In the genomic region with DNA sequence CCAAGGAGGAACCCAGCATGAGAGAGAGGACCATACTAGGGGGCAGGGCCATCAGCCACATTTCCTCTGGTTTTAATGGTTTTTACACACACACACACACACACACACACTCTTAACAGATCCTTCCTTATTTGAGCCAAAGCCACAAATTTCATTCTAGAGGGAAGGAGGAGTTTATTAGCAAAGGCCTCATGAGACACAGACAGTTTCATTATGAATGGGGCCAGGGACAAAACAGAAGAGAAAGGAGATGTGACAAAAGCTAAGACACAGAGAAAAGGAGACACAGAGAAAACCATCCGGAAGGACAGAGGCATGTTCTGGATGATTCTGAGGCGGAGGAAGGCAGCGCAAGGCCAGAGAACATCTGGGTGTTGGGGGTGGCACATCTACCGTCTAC, we compare ENCODE assay signal across 9 cellular contexts. TPM values are rescaled to one million over a fixed set of nuclear protein-coding genes. Genes with fewer than 3 reads are reported as not detected.
DNase-seq lines count a peak whose midpoint lies in the region; ATAC-seq and TF ChIP-seq lines count a peak whose summit lies in the region.
"Had no signal": no experiment of that assay in that cellular context is flagged by ENCODE, and none has a peak within 500 bp of the region (broad histone marks: within the 10 kb centered on the region; RNA-seq: fewer than 3 reads in every experiment).

No MANE protein-coding gene starts in this region.

- 66 to 81% (median 76%) methylated on average over 4 of the region's 4 CpGs for WGBS in adrenal gland, 4 donors

- peaks cover 0 to 48% of the 10 kb centered on the region in 2 donors for H3K36me3 ChIP-seq in adrenal gland (replicated peaks in 1 of 2)
- peaks cover 19% of the 10 kb centered on the region for H3K36me3 ChIP-seq in HAP-1 (replicated peaks)

- H3K4me1 ChIP-seq in adrenal gland (replicated peaks in 1 of 2) (peaks cover 0 to 4% of the 10 kb centered on the region in 2 donors), HAP-1 (no peaks in the 10 kb centered on the region)

- TF ChIP-seq POLR2A in adrenal gland (IDR thresholded peaks at IDR 0.05), result no peak

- TF ChIP-seq CTCF in AG10803 (conservative IDR thresholded peaks at IDR 0.05; ENCODE audit: low read length), result no peak
- no peak for TF ChIP-seq CTCF in dorsolateral prefrontal cortex (IDR thresholded peaks at IDR 0.05 in 54 of 56, conservative IDR thresholded peaks at IDR 0.05 in 2 of 56; ENCODE audit: low read depth in 1 of 56, partially characterized antibody in 56 of 56)
- no peak for TF ChIP-seq CTCF in adrenal gland (IDR thresholded peaks at IDR 0.05)

- DNase-seq in AG10803 (ENCODE audit: low read depth) (peak; percentile 29), dorsolateral prefrontal cortex (no peak), adrenal gland (no peak), HAP-1 (ENCODE audit: low spot score in 2 of 2) (no peak)
- DNase-seq in activated CD4-positive, CD25-positive, alpha-beta regulatory T cell (lab: John Stamatoyannopoulos, UW), result no peak
- DNase-seq in stimulated activated CD4-positive, alpha-beta T cell treated with anti-CD3 and anti-CD28 coated beads, Interleukin-12 subunit alpha, Interleukin-12 subunit beta, amount 100 ng/mL, for 4 hours, result no peak
- DNase-seq: gastrocnemius medialis had no signal

- intact Hi-C loops in dorsolateral prefrontal cortex (cut with DNase I), result no loop called here
- intact Hi-C loops in adrenal gland (cut with DNase I), result loop anchor here in 1 of 2 donors (10.0 kb wide), 1 partner anchor 126 kb away; the partner anchor contains the start of gene PACSIN2

- H3K4me3 ChIP-seq in AG10803 (ENCODE audit: low read length) (no peak overlapping the region), dorsolateral prefrontal cortex (peak overlapping the region in 1 of 59 donors; percentile 15), adrenal gland (no peak overlapping the region), HAP-1 (no peak overlapping the region)
- H3K4me3 ChIP-seq: gastrocnemius medialis had no signal

- peak overlapping the region in 30 of 59 donors; percentile 3 to 77 (median 36) for H3K27ac ChIP-seq in dorsolateral prefrontal cortex
- peak overlapping the region in 2 of 5 donors; percentile 58 to 67 for H3K27ac ChIP-seq in adrenal gland

- ATAC-seq in GM18873 (IDR thresholded peaks at IDR 0.05; ENCODE audit: low FRiP score, unreplicated experiment), result peak; percentile 38
- peak; percentile 59 for ATAC-seq in HG03439 (IDR thresholded peaks at IDR 0.05; ENCODE audit: unreplicated experiment)
- ATAC-seq: gastrocnemius medialis had no signal

- in situ Hi-C loops in HAP-1 (cut with MboI; ENCODE audit: low sequenced_read_pairs), result no loop called here

- H3K9me3 ChIP-seq in adrenal gland (replicated peaks in 1 of 3), result no peaks in the 10 kb centered on the region
- H3K9me3 ChIP-seq in HAP-1, result no peaks in the 10 kb centered on the region
- H3K9me3 ChIP-seq: gastrocnemius medialis had no signal

- H3K27me3 ChIP-seq in dorsolateral prefrontal cortex (no peaks in the 10 kb centered on the region), adrenal gland (no peaks in the 10 kb centered on the region), HAP-1 (ENCODE audit: low read depth) (no peaks in the 10 kb centered on the region)
- H3K27me3 ChIP-seq: gastrocnemius medialis had no signal

RNA-seq across cellular contexts. Expression of gene ARFGAP3, which starts 32.2 kb away (rescaled TPM):
- 10 to 100 TPM; 18.5 to 37.7 (median 25.9) TPM for total RNA-seq in dorsolateral prefrontal cortex
- total RNA-seq in adrenal gland, result 100 to 1,000 TPM in 7 of 8 donors, 10 to 100 TPM in 1; 98.9 to 183 (median 118) TPM
- 100 to 1,000 TPM in 1 of 3 donors, 10 to 100 TPM in 2; 48.7 to 268 (median 71.7) TPM for polyA plus RNA-seq in adrenal gland
